In the genomic region with DNA sequence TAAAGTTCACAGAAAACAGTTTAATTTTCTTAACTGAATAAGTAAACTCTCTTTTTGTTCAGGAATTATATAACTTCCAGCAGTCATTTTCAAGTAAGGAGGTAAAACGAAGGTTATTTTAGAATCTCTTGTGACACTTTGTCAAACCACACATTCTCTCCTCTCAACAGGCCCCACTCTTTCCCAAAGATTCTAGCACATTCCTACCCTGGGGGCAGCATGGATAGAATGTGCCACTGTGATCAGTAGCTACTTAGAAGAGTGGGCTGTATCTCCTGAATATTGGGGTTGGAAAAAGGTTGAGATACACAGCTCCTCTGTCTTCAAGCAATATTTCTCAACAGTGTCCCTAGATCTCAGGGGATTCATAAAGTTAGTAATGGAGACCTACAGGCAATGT, we compare ENCODE assay signal across 23 cellular contexts.
"Had no signal": no experiment of that assay in that cellular context is flagged by ENCODE, and none has a peak within 500 bp of the region (broad histone marks: within the 10 kb centered on the region; RNA-seq: fewer than 3 reads in every experiment).

No MANE protein-coding gene starts in this region.

- H3K27ac ChIP-seq: body of pancreas, colonic mucosa, epithelial cell of prostate, esophagus squamous epithelium, heart left ventricle, VCaP had no signal

- DNase-seq: activated CD4-positive, alpha-beta T cell treated with anti-CD3 and anti-CD28 coated beads for 1 hour; activated CD4-positive, alpha-beta T cell treated with anti-CD3 and anti-CD28 coated beads for 4 hours; activated CD4-positive, alpha-beta T cell treated with anti-CD3 and anti-CD28 coated beads, Interleukin-2, amount 50 U/mL, for 1 hour; activated CD4-positive, alpha-beta T cell treated with anti-CD3 and anti-CD28 coated beads, Interleukin-2, amount 50 U/mL, for 48 hours; activated CD8-positive, alpha-beta memory T cell treated with anti-CD3 and anti-CD28 coated beads for 24 hours; activated CD8-positive, alpha-beta T cell treated with anti-CD3 and anti-CD28 coated beads for 36 hours; activated effector memory CD4-positive, alpha-beta T cell treated with Interleukin-2 at 50 U/mL for 16 hours; activated gamma-delta T cell treated with Interleukin-2 at 50 U/mL for 16 hours; activated naive CD4-positive, alpha-beta T cell treated with anti-CD3 and anti-CD28 coated beads, Interleukin-2, amount 50 U/mL, for 16 hours; activated naive CD4-positive, alpha-beta T cell treated with Interleukin-2 at 50 U/mL for 16 hours; activated T-cell treated with anti-CD3 and anti-CD28 coated beads, Interleukin-2, amount 50 U/mL, for 4 hours; amniotic stem cell; aorta; body of pancreas; central memory CD4-positive, alpha-beta T cell; cerebellar nuclear complex; colonic mucosa; effector CD8-positive, alpha-beta T cell; esophagus squamous epithelium; heart left ventricle; T-helper 2 cell had no signal
